8 cellular contexts compared by ENCODE assay signal in genomic region chr2:190407246-190407661, GRCh38. TPM values are rescaled to one million over a fixed set of nuclear protein-coding genes. Genes with fewer than 3 reads are reported as not detected.
DNase-seq lines count a peak whose midpoint lies in the region; ATAC-seq and TF ChIP-seq lines count a peak whose summit lies in the region.

No MANE protein-coding gene starts in this region.

- peak overlapping the region; percentile 63 for H3K4me3 ChIP-seq in AG10803 (ENCODE audit: low read length)
- peak overlapping the region; percentile 90; the same call in 1 of the 2 replicates for H3K4me3 ChIP-seq in iPS DF 6.9 (ENCODE audit: low read length)

- TF ChIP-seq CTCF in AG10803 (conservative IDR thresholded peaks at IDR 0.05; ENCODE audit: low read length), result no peak

- no peak for DNase-seq in AG10803 (ENCODE audit: low read depth)
- peak in 1 of 3 donors; percentile 42 for DNase-seq in T-helper 17 cell
- no peak for DNase-seq in iPS DF 6.9 (ENCODE audit: low read depth, low spot score)
- DNase-seq in stimulated activated naive CD4-positive, alpha-beta T cell (lab: John Stamatoyannopoulos, UW), result peak in 4 of 6 experiments; percentile 60 to 95 (median 78)
- DNase-seq in NK-92 (lab: John Stamatoyannopoulos, UW; ENCODE audit: unreplicated experiment), result no peak

- peaks cover 28% of the 10 kb centered on the region for H3K4me1 Mint-ChIP-seq in T-helper 17 cell

- no peak overlapping the region for H3K27ac ChIP-seq in iPS DF 6.9 (ENCODE audit: low read length)

- H3K9me3 ChIP-seq in T-helper 17 cell (ENCODE audit: control insufficient read depth, low read length, poor library complexity, severe bottlenecking) (no peaks in the 10 kb centered on the region), iPS DF 6.9 (ENCODE audit: control insufficient read depth, insufficient read depth, low read length) (no peaks in the 10 kb centered on the region)

- no peaks in the 10 kb centered on the region for H3K27me3 Mint-ChIP-seq in T-helper 17 cell

- WGBS in iPS DF 6.9 (ENCODE audit: insufficient coverage, insufficient read length), result no CpG with 5 or more reads among the region's 11 CpGs

- no peaks in the 10 kb centered on the region for H3K36me3 ChIP-seq in iPS DF 6.9 (ENCODE audit: control insufficient read depth, insufficient read depth, low read length)

- H3K36me3 Mint-ChIP-seq in T-helper 17 cell (ENCODE audit: low read depth), result no peaks in the 10 kb centered on the region

- no peaks in the 10 kb centered on the region; the same call in 1 of the 2 replicates for H3K4me1 ChIP-seq in iPS DF 6.9 (ENCODE audit: control insufficient read depth, insufficient read depth, low read length)

- peaks cover 2% of the 10 kb centered on the region; the same call in 1 of the 2 replicates for H3K27me3 ChIP-seq in iPS DF 6.9 (ENCODE audit: control insufficient read depth, insufficient read depth, low read length)

- ATAC-seq in GM19395 (IDR thresholded peaks at IDR 0.05; ENCODE audit: unreplicated experiment), result peak; percentile 0
- peak; percentile 69 for ATAC-seq in T-helper 17 cell
- no peak for ATAC-seq in GM19452 (IDR thresholded peaks at IDR 0.05; ENCODE audit: unreplicated experiment)
- ATAC-seq in GM19467 (IDR thresholded peaks at IDR 0.05; ENCODE audit: unreplicated experiment), result no peak

- H3K27ac Mint-ChIP-seq in T-helper 17 cell, result no peak overlapping the region

- peak overlapping the region; percentile 90 for H3K4me3 Mint-ChIP-seq in T-helper 17 cell

RNA-seq across cellular contexts. Expression of gene MFSD6, which starts 0.9 kb away (rescaled TPM):
- 10 to 100 TPM; 36.2 to 55.6 TPM for total RNA-seq in T-helper 17 cell

Comparison
In these comparisons a context has a peak if more than half of its experiments do, and no peak if none do; other contexts are left out.
1. DNase-seq: peak in stimulated activated naive CD4-positive, alpha-beta T cell (4 of 6); none in AG10803 (single experiment), iPS DF 6.9 (single experiment) and NK-92 (single experiment).
2. ATAC-seq: peak in GM19395 (single experiment) and T-helper 17 cell (single experiment); none in GM19452 (single experiment) and GM19467 (single experiment).